23 cellular contexts compared by ENCODE assay signal in the genomic region with DNA sequence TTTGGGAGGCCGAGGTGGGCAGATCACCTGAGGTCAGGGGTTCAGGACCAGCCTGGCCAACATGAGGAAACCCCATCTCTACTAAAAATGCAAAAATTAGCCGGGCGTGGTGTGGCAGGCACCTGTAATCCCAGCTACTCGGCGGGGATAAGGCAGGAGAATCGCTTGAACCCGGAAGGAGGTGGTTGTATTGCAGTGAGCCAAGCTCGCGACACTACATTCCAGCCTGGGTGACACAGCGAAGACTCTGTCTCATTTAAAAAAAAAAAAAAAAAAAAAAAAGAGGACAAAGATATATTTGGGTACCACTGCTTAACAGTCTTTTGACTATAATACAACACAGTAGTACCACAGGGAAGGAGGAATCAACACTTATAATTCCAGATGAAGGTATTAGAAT. TPM values are rescaled to one million over a fixed set of nuclear protein-coding genes. Genes with fewer than 3 reads are reported as not detected.
DNase-seq lines count a peak whose midpoint lies in the region; ATAC-seq and TF ChIP-seq lines count a peak whose summit lies in the region.
"Had no signal": no experiment of that assay in that cellular context is flagged by ENCODE, and none has a peak within 500 bp of the region (broad histone marks: within the 10 kb centered on the region; RNA-seq: fewer than 3 reads in every experiment).

No MANE protein-coding gene starts in this region.

- no peak overlapping the region for H3K4me3 ChIP-seq in spleen
- no peak overlapping the region for H3K4me3 ChIP-seq in Peyer's patch
- H3K4me3 ChIP-seq in lower lobe of right lung, result no peak overlapping the region
- H3K4me3 ChIP-seq: BLaER1, SK-N-MC had no signal

- H3K4me1 Mint-ChIP-seq in activated T-cell treated with anti-CD3 and anti-CD28 coated beads, Interleukin-2, amount 50 U/mL, for 24 hours (ENCODE audit: low read depth), result peaks cover 44% of the 10 kb centered on the region
- peaks cover 21% of the 10 kb centered on the region for H3K4me1 Mint-ChIP-seq in T-helper 17 cell
- peaks cover 22 to 28% of the 10 kb centered on the region in 2 donors for H3K4me1 Mint-ChIP-seq in effector memory CD8-positive, alpha-beta T cell (ENCODE audit: low read depth in 2 of 2)

- no peak for TF ChIP-seq POLR2A in spleen (IDR thresholded peaks at IDR 0.05)
- no peak for TF ChIP-seq POLR2A in Peyer's patch (IDR thresholded peaks at IDR 0.05)

- H3K4me3 Mint-ChIP-seq in activated T-cell treated with anti-CD3 and anti-CD28 coated beads, Interleukin-2, amount 50 U/mL, for 24 hours, result no peak overlapping the region
- H3K4me3 Mint-ChIP-seq in T-helper 17 cell, result peak overlapping the region; percentile 73
- H3K4me3 Mint-ChIP-seq in effector memory CD8-positive, alpha-beta T cell, result no peak overlapping the region
- H3K4me3 Mint-ChIP-seq: CD8-positive, alpha-beta T cell had no signal

- H3K27ac ChIP-seq in spleen (no peak overlapping the region), Peyer's patch (no peak overlapping the region), lower lobe of right lung (no peak overlapping the region)
- H3K27ac ChIP-seq: 22Rv1, BLaER1, SK-N-MC had no signal

- H3K4me1 ChIP-seq in spleen, result peaks cover 3 to 61% (median 20%) of the 10 kb centered on the region in 6 donors
- no peaks in the 10 kb centered on the region for H3K4me1 ChIP-seq in Peyer's patch
- H3K4me1 ChIP-seq in lower lobe of right lung, result peaks cover 2% of the 10 kb centered on the region
- H3K4me1 ChIP-seq: BLaER1 had no signal

- ATAC-seq in T-helper 17 cell, result no peak
- ATAC-seq in effector memory CD8-positive, alpha-beta T cell (replicated peaks), result no peak
- no peak for ATAC-seq in lower lobe of right lung
- ATAC-seq: CD8-positive, alpha-beta T cell had no signal

- WGBS in spleen, 5 donors, result 93 to 97% (median 94%) methylated on average over 10 of the region's 10 CpGs

- peak overlapping the region; percentile 68 for H3K27ac Mint-ChIP-seq in activated T-cell treated with anti-CD3 and anti-CD28 coated beads, Interleukin-2, amount 50 U/mL, for 24 hours
- peak overlapping the region; percentile 53 for H3K27ac Mint-ChIP-seq in T-helper 17 cell
- H3K27ac Mint-ChIP-seq in effector memory CD8-positive, alpha-beta T cell, result peak overlapping the region; percentile 15 to 59
- H3K27ac Mint-ChIP-seq: CD8-positive, alpha-beta T cell had no signal

- H3K27me3 ChIP-seq in spleen (replicated peaks in 1 of 7) (no peaks in the 10 kb centered on the region), Peyer's patch (no peaks in the 10 kb centered on the region), lower lobe of right lung (ENCODE audit: low read depth) (no peaks in the 10 kb centered on the region)
- H3K27me3 ChIP-seq: BLaER1 had no signal

- no peaks in the 10 kb centered on the region for H3K9me3 Mint-ChIP-seq in activated T-cell treated with anti-CD3 and anti-CD28 coated beads, Interleukin-2, amount 50 U/mL, for 24 hours
- H3K9me3 Mint-ChIP-seq in effector memory CD8-positive, alpha-beta T cell, result no peaks in the 10 kb centered on the region
- H3K9me3 Mint-ChIP-seq: CD8-positive, alpha-beta T cell; IgD-negative memory B cell had no signal

- H3K9me3 ChIP-seq in T-helper 17 cell (ENCODE audit: control insufficient read depth, low read length, poor library complexity, severe bottlenecking), result no peaks in the 10 kb centered on the region
- no peaks in the 10 kb centered on the region for H3K9me3 ChIP-seq in spleen
- H3K9me3 ChIP-seq in Peyer's patch, result no peaks in the 10 kb centered on the region
- no peaks in the 10 kb centered on the region for H3K9me3 ChIP-seq in lower lobe of right lung
- H3K9me3 ChIP-seq: BLaER1 had no signal

- intact Hi-C loops in spleen (cut with DNase I; ENCODE audit: low total_unique reads), result no loop called here
- intact Hi-C loops in lower lobe of right lung (cut with DNase I), result no loop called here

- no peak for DNase-seq in activated T-cell treated with anti-CD3 and anti-CD28 coated beads, Interleukin-2, amount 50 U/mL, for 24 hours
- no peak for DNase-seq in activated T-cell treated with anti-CD3 and anti-CD28 coated beads, Interleukin-2, amount 50 U/mL, for 1 hour
- no peak for DNase-seq in T-helper 17 cell
- no peak for DNase-seq in effector memory CD8-positive, alpha-beta T cell
- peak; percentile 37 for DNase-seq in spleen
- DNase-seq in Peyer's patch, result no peak
- DNase-seq in lower lobe of right lung, result no peak
- DNase-seq in SHP77 treated with DMSO at 0.1 percent for 48 hours (lab: John Stamatoyannopoulos, UW), result no peak
- DNase-seq: ACHN; CD8-positive, alpha-beta T cell; EL; GF-D8; Karpas-422; MV-4-11; NCI-H1105 treated with DMSO at 0.1 percent for 48 hours; NCI-H2029 treated with DMSO at 0.1 percent for 48 hours; NCI-H345; NCI-H524; Right ventricle myocardium superior had no signal

- H3K27me3 Mint-ChIP-seq in activated T-cell treated with anti-CD3 and anti-CD28 coated beads, Interleukin-2, amount 50 U/mL, for 24 hours, result no peaks in the 10 kb centered on the region
- H3K27me3 Mint-ChIP-seq in T-helper 17 cell, result no peaks in the 10 kb centered on the region
- H3K27me3 Mint-ChIP-seq in effector memory CD8-positive, alpha-beta T cell, result no peaks in the 10 kb centered on the region
- H3K27me3 Mint-ChIP-seq: IgD-negative memory B cell had no signal

- peaks cover 91% of the 10 kb centered on the region for H3K36me3 Mint-ChIP-seq in activated T-cell treated with anti-CD3 and anti-CD28 coated beads, Interleukin-2, amount 50 U/mL, for 24 hours (ENCODE audit: low read depth)
- no peaks in the 10 kb centered on the region for H3K36me3 Mint-ChIP-seq in T-helper 17 cell (ENCODE audit: low read depth)
- H3K36me3 Mint-ChIP-seq in effector memory CD8-positive, alpha-beta T cell (ENCODE audit: insufficient read depth), result peaks cover 93% of the 10 kb centered on the region

- H3K36me3 ChIP-seq in spleen (peaks cover 8 to 98% (median 78%) of the 10 kb centered on the region in 6 donors), Peyer's patch (peaks cover 0 to 72% (median 0%) of the 10 kb centered on the region in 3 donors), lower lobe of right lung (peaks cover 85% of the 10 kb centered on the region)

- TF ChIP-seq CTCF in spleen (IDR thresholded peaks at IDR 0.05 in 8 of 11, conservative IDR thresholded peaks at IDR 0.05 in 3 of 11) (no peak), Peyer's patch (IDR thresholded peaks at IDR 0.05) (no peak), lower lobe of right lung (IDR thresholded peaks at IDR 0.05) (no peak)

RNA-seq across cellular contexts. Expression of a gene that starts 9.2 kb away (rescaled TPM):
- total RNA-seq in T-helper 17 cell (100 to 1,000 TPM; 213 to 224 TPM), spleen (100 to 1,000 TPM; 174 to 199 (median 187) TPM), Peyer's patch (100 to 1,000 TPM; 165 to 211 (median 190) TPM), lower lobe of right lung (172 TPM)
- polyA plus RNA-seq in spleen, result 10 to 100 TPM; 51.5 to 60.1 (median 54.4) TPM
